9 cellular contexts compared by ENCODE assay signal in genomic region chr15:32994810-32995424, GRCh38.
DNase-seq lines count a peak whose midpoint lies in the region; ATAC-seq and TF ChIP-seq lines count a peak whose summit lies in the region.
"Had no signal": no experiment of that assay in that cellular context is flagged by ENCODE, and none has a peak within 500 bp of the region (broad histone marks: within the 10 kb centered on the region; RNA-seq: fewer than 3 reads in every experiment).

No MANE protein-coding gene starts in this region.

- no peak for TF ChIP-seq POLR2A in adrenal gland (IDR thresholded peaks at IDR 0.05)

- H3K4me2 ChIP-seq in DOHH2 (ENCODE audit: low read length) = no peak overlapping the region

- 89 to 94% (median 93%) methylated on average over 1 of the region's 1 CpG for WGBS in adrenal gland, 4 donors

- peak; percentile 46 for TF ChIP-seq CTCF in DOHH2 (IDR thresholded peaks at IDR 0.05; ENCODE audit: low read depth, low read length, poor library complexity, severe bottlenecking)
- TF ChIP-seq CTCF in adrenal gland (IDR thresholded peaks at IDR 0.05) = peak in 5 of 6 experiments; percentile 23 to 62 (median 28)

- no peaks in the 10 kb centered on the region for H3F3A ChIP-seq in DOHH2 (ENCODE audit: control insufficient read depth, insufficient read depth)

- no peaks in the 10 kb centered on the region for H3K9me3 ChIP-seq in DOHH2 (ENCODE audit: control insufficient read depth, insufficient read depth, low read length)
- H3K9me3 ChIP-seq in adrenal gland (replicated peaks in 1 of 3) = no peaks in the 10 kb centered on the region
- H3K9me3 ChIP-seq: neutrophil had no signal

- no peaks in the 10 kb centered on the region for H4K20me1 ChIP-seq in DOHH2 (ENCODE audit: control insufficient read depth, insufficient read depth, low read depth, low read length)

- ATAC-seq in left lobe of liver (peak; percentile 51), GM19324 (IDR thresholded peaks at IDR 0.05; ENCODE audit: low FRiP score, unreplicated experiment) (no peak)

- DNase-seq in LHCN-M2 (ENCODE audit: low read depth) (peak; percentile 45), adrenal gland (no peak), left lobe of liver (ENCODE audit: low spot score) (no peak), occipital lobe (lab: John Stamatoyannopoulos, UW) (no peak)
- no peak for DNase-seq in stimulated activated CD4-positive, alpha-beta T cell treated with anti-CD3 and anti-CD28 coated beads, Interleukin-1b, Interleukin-23, amount 100 ng/mL, for 48 hours
- no peak for DNase-seq in activated naive CD4-positive, alpha-beta T cell treated with anti-CD3 and anti-CD28 coated beads, Interleukin-2, amount 50 U/mL, for 16 hours

- no peaks in the 10 kb centered on the region for H3K4me1 ChIP-seq in DOHH2 (ENCODE audit: control insufficient read depth, low read length)
- H3K4me1 ChIP-seq in adrenal gland (replicated peaks in 1 of 2) = no peaks in the 10 kb centered on the region

- H3K36me3 ChIP-seq in DOHH2 (ENCODE audit: control insufficient read depth, low read length) (no peaks in the 10 kb centered on the region), adrenal gland (replicated peaks in 1 of 2) (no peaks in the 10 kb centered on the region)
- H3K36me3 ChIP-seq: neutrophil had no signal

- no peaks in the 10 kb centered on the region for H3K9me2 ChIP-seq in DOHH2 (replicated peaks; ENCODE audit: control insufficient read depth, low read length)

- H3K79me2 ChIP-seq in DOHH2 (ENCODE audit: control insufficient read depth, low read length) = no peaks in the 10 kb centered on the region

- H3K4me3 ChIP-seq in DOHH2 (ENCODE audit: low read length) = no peak overlapping the region
- H3K4me3 ChIP-seq in adrenal gland = no peak overlapping the region

- H3K27ac ChIP-seq in DOHH2 (ENCODE audit: low read depth, low read length) (no peak overlapping the region), adrenal gland (no peak overlapping the region)
- H3K27ac ChIP-seq: neutrophil had no signal

- intact Hi-C loops in adrenal gland (cut with DNase I) = loop anchor here in 1 of 2 donors (5.0 kb wide), 1 partner anchor 333 kb away; no protein-coding TSS in a partner anchor

- H3K27me3 ChIP-seq in DOHH2 (ENCODE audit: control insufficient read depth, low read length) (peaks cover 12% of the 10 kb centered on the region), adrenal gland (no peaks in the 10 kb centered on the region)
